Comparison of ENCODE assay signal across 8 cellular contexts in genomic region chrX:19566359-19567141, GRCh38. TPM values are rescaled to one million over a fixed set of nuclear protein-coding genes. Genes with fewer than 3 reads are reported as not detected.
DNase-seq lines count a peak whose midpoint lies in the region; ATAC-seq and TF ChIP-seq lines count a peak whose summit lies in the region.

No MANE protein-coding gene starts in this region.

- H3K36me3 ChIP-seq in HUES64 (ENCODE audit: insufficient read depth, low read length) (no peaks in the 10 kb centered on the region), left lung (no peaks in the 10 kb centered on the region), prostate gland (no peaks in the 10 kb centered on the region)

- no peak for TF ChIP-seq POLR2A in prostate gland (IDR thresholded peaks at IDR 0.05)

- H3K9me3 ChIP-seq in HUES64 (ENCODE audit: insufficient read depth, low read depth, low read length) (no peaks in the 10 kb centered on the region), left lung (no peaks in the 10 kb centered on the region), prostate gland (no peaks in the 10 kb centered on the region)

- TF ChIP-seq CTCF in left lung (IDR thresholded peaks at IDR 0.05) (no peak), prostate gland (IDR thresholded peaks at IDR 0.05) (no peak)

- peak; percentile 37 for DNase-seq in stimulated activated CD4-positive, alpha-beta T cell treated with anti-CD3 and anti-CD28 coated beads, Interleukin-4, amount 100 ng/mL, for 24 hours
- DNase-seq in stimulated activated CD4-positive, alpha-beta T cell treated with anti-CD3 and anti-CD28 coated beads, Interleukin-4, amount 100 ng/mL, for 4 hours, result no peak
- peak; percentile 19 for DNase-seq in activated CD4-positive, alpha-beta T cell treated with anti-CD3 and anti-CD28 coated beads, Interleukin-2, amount 10 ng/mL, durations not matched to agents 7 days and 5 days
- DNase-seq in left lung (no peak), prostate gland (ENCODE audit: low spot score) (no peak), Ammon's horn (ENCODE audit: low spot score) (no peak), GOT3 (lab: John Stamatoyannopoulos, UW) (no peak)

- H3K27ac ChIP-seq in HUES64 (ENCODE audit: low read depth, low read length) (peak overlapping the region; percentile 76; the same call in 1 of the 2 replicates), left lung (peak overlapping the region in 1 of 2 donors; percentile 23), prostate gland (no peak overlapping the region)

- POLR2A ChIA-PET in activated CD4-positive, alpha-beta T cell treated with anti-CD3 and anti-CD28 coated beads, Interleukin-2, amount 10 ng/mL, durations not matched to agents 7 days and 5 days (lab: Charles Lee), result interaction anchor here (0.5 to 0.6 kb wide), 2 partner anchors 140 to 964 kb away, joined by 3 read pairs; no protein-coding TSS in a partner anchor

- no peaks in the 10 kb centered on the region for H3K9me3 Mint-ChIP-seq in activated CD4-positive, alpha-beta T cell treated with anti-CD3 and anti-CD28 coated beads, Interleukin-2, amount 10 ng/mL, durations not matched to agents 7 days and 5 days

- H3K4me1 Mint-ChIP-seq in activated CD4-positive, alpha-beta T cell treated with anti-CD3 and anti-CD28 coated beads, Interleukin-2, amount 10 ng/mL, durations not matched to agents 7 days and 5 days, result peaks cover 28% of the 10 kb centered on the region

- WGBS in HUES64, result 73% methylated on average over 6 of the region's 7 CpGs
- 75% methylated on average over 7 of the region's 7 CpGs for WGBS in prostate gland

- peaks cover 11% of the 10 kb centered on the region for H3K4me1 ChIP-seq in HUES64 (ENCODE audit: insufficient read depth, low read length)
- H3K4me1 ChIP-seq in left lung, result no peaks in the 10 kb centered on the region
- H3K4me1 ChIP-seq in prostate gland (replicated peaks), result no peaks in the 10 kb centered on the region

- peak; percentile 48 for ATAC-seq in left lung

- H3K36me3 Mint-ChIP-seq in activated CD4-positive, alpha-beta T cell treated with anti-CD3 and anti-CD28 coated beads, Interleukin-2, amount 10 ng/mL, durations not matched to agents 7 days and 5 days (ENCODE audit: low read depth), result peaks cover 30% of the 10 kb centered on the region

- intact Hi-C loops in left lung (cut with DNase I), result no loop called here
- intact Hi-C loops in prostate gland (cut with DNase I), result no loop called here

- H3K27ac Mint-ChIP-seq in activated CD4-positive, alpha-beta T cell treated with anti-CD3 and anti-CD28 coated beads, Interleukin-2, amount 10 ng/mL, durations not matched to agents 7 days and 5 days, result peak overlapping the region; percentile 61

- no peak overlapping the region for H3K4me3 Mint-ChIP-seq in activated CD4-positive, alpha-beta T cell treated with anti-CD3 and anti-CD28 coated beads, Interleukin-2, amount 10 ng/mL, durations not matched to agents 7 days and 5 days

- CTCF ChIA-PET in activated CD4-positive, alpha-beta T cell treated with anti-CD3 and anti-CD28 coated beads, Interleukin-2, amount 10 ng/mL, durations not matched to agents 7 days and 5 days (lab: Charles Lee), result interaction anchor here (0.6 to 1.1 kb wide), 2 partner anchors 16 to 49 kb away, joined by 4 read pairs; no protein-coding TSS in a partner anchor

- H3K27me3 ChIP-seq in HUES64 (ENCODE audit: insufficient read depth, low read length) (no peaks in the 10 kb centered on the region), left lung (no peaks in the 10 kb centered on the region), prostate gland (replicated peaks; ENCODE audit: insufficient read depth) (no peaks in the 10 kb centered on the region)

- 0 out of 2 replicates have a peak overlapping the region, but pooled peaks have one; percentile 40 for H3K9ac ChIP-seq in HUES64 (ENCODE audit: low read depth, low read length)

- H3K4me3 ChIP-seq in HUES64 (ENCODE audit: low read length) (no peak overlapping the region), left lung (no peak overlapping the region), prostate gland (no peak overlapping the region)

- H3K27me3 Mint-ChIP-seq in activated CD4-positive, alpha-beta T cell treated with anti-CD3 and anti-CD28 coated beads, Interleukin-2, amount 10 ng/mL, durations not matched to agents 7 days and 5 days, result no peaks in the 10 kb centered on the region

RNA-seq across cellular contexts. Expression of gene MAP3K15, which starts 51.2 kb away (rescaled TPM):
- 0.95 TPM for polyA plus RNA-seq in HUES64 (2013, experiment 1 of 2)
- polyA plus RNA-seq in HUES64 (2013, experiment 2 of 2), result 1.2 TPM
- under 1 TPM; 0.07 to 0.23 TPM for total RNA-seq in activated CD4-positive, alpha-beta T cell treated with anti-CD3 and anti-CD28 coated beads, Interleukin-2, amount 10 ng/mL, durations not matched to agents 7 days and 5 days
- total RNA-seq in left lung (under 1 TPM; 0.24 to 0.41 TPM), prostate gland (1 to 10 TPM in 1 of 2 donors, under 1 TPM in 1; 0.09 to 1.4 TPM)

Comparison
In these comparisons a context has a peak if more than half of its experiments do, and no peak if none do; other contexts are left out.
1. DNase-seq: peak in stimulated activated CD4-positive, alpha-beta T cell treated with anti-CD3 and anti-CD28 coated beads, Interleukin-4, amount 100 ng/mL, for 24 hours (single experiment) and activated CD4-positive, alpha-beta T cell treated with anti-CD3 and anti-CD28 coated beads, Interleukin-2, amount 10 ng/mL, durations not matched to agents 7 days and 5 days (single experiment); none in stimulated activated CD4-positive, alpha-beta T cell treated with anti-CD3 and anti-CD28 coated beads, Interleukin-4, amount 100 ng/mL, for 4 hours (0 of 2), left lung (0 of 2), prostate gland (single experiment), Ammon's horn (single experiment) and GOT3 (single experiment).